Comparison of ENCODE assay signal across 1 cellular context in genomic region chr15:75065851-75066509, GRCh38.
TF ChIP-seq lines count a peak whose summit lies in the region.

No MANE protein-coding gene starts in this region.

TF ChIP-seq in K562, 482 proteins besides CTCF, POLR2A, EP300 and RAD21 (continued from another document and continues in another):
- TF ChIP-seq ARID4B (CRISPR knock-in tag; IDR thresholded peaks at IDR 0.05) (no peak), BRD4 (IDR thresholded peaks at IDR 0.05) (no peak), MCM2 (IDR thresholded peaks at IDR 0.05; ENCODE audit: low read depth) (no peak), NFATC3 (IDR thresholded peaks at IDR 0.05) (peak; percentile 95), RBM22 (IDR thresholded peaks at IDR 0.05; ENCODE audit: low read depth, low read length, poor library complexity, severe bottlenecking) (no peak), FOXJ2 (tag; IDR thresholded peaks at IDR 0.05) (peak; percentile 52; the same call in 1 of the 2 replicates), DMBX1 (CRISPR knock-in tag; IDR thresholded peaks at IDR 0.05; ENCODE audit: borderline replicate concordance) (peak; percentile 99), POLR2B (IDR thresholded peaks at IDR 0.05; ENCODE audit: low read depth, partially characterized antibody) (no peak), FOS (IDR thresholded peaks at IDR 0.05; ENCODE audit: extremely low read depth, insufficient read length) (no peak), CHD1 (IDR thresholded peaks at IDR 0.05; ENCODE audit: low read length) (no peak), ARID2 (IDR thresholded peaks at IDR 0.05) (no peak), CEBPZ (IDR thresholded peaks at IDR 0.05; ENCODE audit: borderline replicate concordance, low read depth, low read length) (no peak), ELK1 (CRISPR knock-in tag; IDR thresholded peaks at IDR 0.05) (no peak), ZFPM2 (CRISPR knock-in tag; IDR thresholded peaks at IDR 0.05) (no peak), MAFG (tag; conservative IDR thresholded peaks at IDR 0.05) (peak; percentile 85), ZNF146 (CRISPR knock-in tag; IDR thresholded peaks at IDR 0.05; ENCODE audit: unreplicated experiment) (no peak), MAZ (CRISPR knock-in tag; conservative IDR thresholded peaks at IDR 0.05 in 1 of 2, IDR thresholded peaks at IDR 0.05 in 1 of 2) (peak; percentile 79 to 95), TCF7L2 (IDR thresholded peaks at IDR 0.05; ENCODE audit: low read depth, low read length) (0 out of 2 replicates have a peak, but pooled peaks have one; percentile 18), GTF3C2 (IDR thresholded peaks at IDR 0.05; ENCODE audit: borderline replicate concordance, extremely low read depth, insufficient read length) (no peak), TAF7 (tag; IDR thresholded peaks at IDR 0.05) (no peak), ZNF444 (CRISPR knock-in tag; IDR thresholded peaks at IDR 0.05) (peak; percentile 80), TGIF2 (CRISPR knock-in tag; IDR thresholded peaks at IDR 0.05) (no peak), FOXJ3 (CRISPR knock-in tag; IDR thresholded peaks at IDR 0.05) (no peak), SNIP1 (IDR thresholded peaks at IDR 0.05; ENCODE audit: low read depth) (no peak), XRCC4 (IDR thresholded peaks at IDR 0.05; ENCODE audit: extremely low read depth, insufficient read depth, insufficient read length) (no peak), KAT2B (IDR thresholded peaks at IDR 0.05; ENCODE audit: low read depth, low read length) (no peak), SMAD4 (CRISPR knock-in tag; conservative IDR thresholded peaks at IDR 0.05) (peak; percentile 99), ZNF175 (CRISPR knock-in tag; IDR thresholded peaks at IDR 0.05; ENCODE audit: low read depth) (peak; percentile 98), MEF2A (IDR thresholded peaks at IDR 0.05; ENCODE audit: control insufficient read depth, low read depth, low read length) (peak; percentile 86), KLF1 (tag; IDR thresholded peaks at IDR 0.05) (0 out of 2 replicates have a peak, but pooled peaks have one; percentile 48), EHMT2 (IDR thresholded peaks at IDR 0.05) (0 out of 2 replicates have a peak, but pooled peaks have one; percentile 12), MTF1 (CRISPR knock-in tag; IDR thresholded peaks at IDR 0.05; ENCODE audit: borderline replicate concordance) (no peak; the same call in 1 of the 2 replicates), ASH1L (IDR thresholded peaks at IDR 0.05; ENCODE audit: borderline replicate concordance, low read depth, partially characterized antibody) (no peak), ZFP36 (IDR thresholded peaks at IDR 0.05; ENCODE audit: low read depth, low read length, partially characterized antibody) (no peak), MLLT1 (IDR thresholded peaks at IDR 0.05) (peak; percentile 78 to 82), MEF2D (tag; conservative IDR thresholded peaks at IDR 0.05; ENCODE audit: low read depth) (peak; percentile 99), SOX6 (IDR thresholded peaks at IDR 0.05) (peak; percentile 100), ZSCAN29 (IDR thresholded peaks at IDR 0.05) (no peak), MLX (CRISPR knock-in tag; conservative IDR thresholded peaks at IDR 0.05) (no peak), ZNF384 (IDR thresholded peaks at IDR 0.05; ENCODE audit: low read depth, low read length) (peak; percentile 32; the same call in 1 of the 2 replicates), CBX5 (IDR thresholded peaks at IDR 0.05; ENCODE audit: borderline replicate concordance, low read depth) (no peak), SMARCA4 (IDR thresholded peaks at IDR 0.05) (peak; percentile 99), ZZZ3 (IDR thresholded peaks at IDR 0.05) (no peak), ZNF41 (CRISPR knock-in tag; conservative IDR thresholded peaks at IDR 0.05) (peak; percentile 77; the same call in 1 of the 2 replicates), CTBP1 (IDR thresholded peaks at IDR 0.05; ENCODE audit: borderline replicate concordance) (peak; percentile 98), ZNF133 (CRISPR knock-in tag; IDR thresholded peaks at IDR 0.05) (no peak), ATF7 (IDR thresholded peaks at IDR 0.05) (peak; percentile 94)
